Comparison of ENCODE assay signal across 8 cellular contexts in genomic region chr20:1893721-1894470, GRCh38. TPM values are rescaled to one million over a fixed set of nuclear protein-coding genes. Genes with fewer than 3 reads are reported as not detected.
DNase-seq lines count a peak whose midpoint lies in the region; ATAC-seq and TF ChIP-seq lines count a peak whose summit lies in the region.

No MANE protein-coding gene starts in this region.

- no peaks in the 10 kb centered on the region for H3K9me3 Mint-ChIP-seq in activated CD4-positive, alpha-beta T cell treated with anti-CD3 and anti-CD28 coated beads for 36 hours (ENCODE audit: low read depth)

- H3K4me1 ChIP-seq in tibial nerve: peaks cover 0 to 63% (median 23%) of the 10 kb centered on the region in 4 donors

- ATAC-seq in activated CD4-positive, alpha-beta T cell treated with anti-CD3 and anti-CD28 coated beads for 36 hours: no peak
- no peak for ATAC-seq in GM19351 (IDR thresholded peaks at IDR 0.05; ENCODE audit: unreplicated experiment)

- H3K27ac Mint-ChIP-seq in activated CD4-positive, alpha-beta T cell treated with anti-CD3 and anti-CD28 coated beads for 36 hours: no peak overlapping the region

- peaks cover 0 to 3% of the 10 kb centered on the region in 2 donors for H3K27me3 ChIP-seq in tibial nerve

- no peaks in the 10 kb centered on the region for H3K9me3 ChIP-seq in tibial nerve

- H3K27me3 Mint-ChIP-seq in activated CD4-positive, alpha-beta T cell treated with anti-CD3 and anti-CD28 coated beads for 36 hours: peaks cover 56% of the 10 kb centered on the region

- CTCF ChIA-PET in activated CD4-positive, alpha-beta T cell treated with anti-CD3 and anti-CD28 coated beads for 36 hours (lab: Charles Lee): no interaction called here

- no peaks in the 10 kb centered on the region for H3K36me3 Mint-ChIP-seq in activated CD4-positive, alpha-beta T cell treated with anti-CD3 and anti-CD28 coated beads for 36 hours (ENCODE audit: low read depth)

- peak overlapping the region; percentile 4 for H3K4me3 Mint-ChIP-seq in activated CD4-positive, alpha-beta T cell treated with anti-CD3 and anti-CD28 coated beads for 36 hours

- POLR2A ChIA-PET in activated CD4-positive, alpha-beta T cell treated with anti-CD3 and anti-CD28 coated beads for 36 hours (lab: Charles Lee): no interaction called here

- TF ChIP-seq CTCF in cardiac fibroblast (IDR thresholded peaks at IDR 0.05; ENCODE audit: low read depth, low read length): no peak
- TF ChIP-seq CTCF in tibial nerve (IDR thresholded peaks at IDR 0.05): no peak

- no peak for DNase-seq in activated CD4-positive, alpha-beta T cell treated with anti-CD3 and anti-CD28 coated beads for 36 hours
- no peak for DNase-seq in activated CD4-positive, alpha-beta T cell treated with anti-CD3 and anti-CD28 coated beads, Interleukin-2, amount 50 U/mL, for 4 hours
- DNase-seq in cardiac fibroblast (ENCODE audit: low read depth in 2 of 2): peak in 1 of 2 donors; percentile 78
- peak; percentile 66 for DNase-seq in medulla oblongata (ENCODE audit: extremely low spot score)
- DNase-seq in tibial nerve (ENCODE audit: low spot score in 2 of 2): peak in 1 of 2 donors; percentile 40
- DNase-seq in T-helper 9 cell: no peak
- DNase-seq in stimulated activated CD8-positive, alpha-beta memory T cell treated with anti-CD3 and anti-CD28 coated beads, Interleukin-4, amount 100 ng/mL, for 48 hours: no peak

- intact Hi-C loops in activated CD4-positive, alpha-beta T cell treated with anti-CD3 and anti-CD28 coated beads for 36 hours (cut with DNase I, micrococcal nuclease): loop anchor here in 1 of 2 experiments (2.0 kb wide), 2 partner anchors 71 to 91 kb away; no protein-coding TSS in a partner anchor

- WGBS in tibial nerve, 2 donors: 15 to 20% methylated on average over 46 to 53 of the region's 54 CpGs

- no peaks in the 10 kb centered on the region for H3K4me1 Mint-ChIP-seq in activated CD4-positive, alpha-beta T cell treated with anti-CD3 and anti-CD28 coated beads for 36 hours

- no peaks in the 10 kb centered on the region for H3K36me3 ChIP-seq in tibial nerve

- H3K4me3 ChIP-seq in cardiac fibroblast (replicated peaks in 1 of 2; ENCODE audit: low read depth in 2 of 2, low read length in 2 of 2) (peak overlapping the region; percentile 57 to 75), tibial nerve (peak overlapping the region; percentile 49 to 89 (median 70))

- peak overlapping the region; percentile 79 to 96 (median 92) for H3K27ac ChIP-seq in tibial nerve

- TF ChIP-seq POLR2A in tibial nerve (IDR thresholded peaks at IDR 0.05): no peak

- TF ChIP-seq EP300 in tibial nerve (IDR thresholded peaks at IDR 0.05): peak in 1 of 2 donors; percentile 61

RNA-seq across cellular contexts. Expression of gene SIRPA, which starts 1.3 kb away (rescaled TPM):
- total RNA-seq in activated CD4-positive, alpha-beta T cell treated with anti-CD3 and anti-CD28 coated beads for 36 hours: under 1 TPM in 1 of 2 experiments, not detected in 1; 0.05 TPM
- 10 to 100 TPM; 31.7 to 53.0 (median 41.1) TPM for total RNA-seq in tibial nerve

Comparison
In these comparisons a context has a peak if more than half of its experiments do, and no peak if none do; other contexts are left out.
1. RNA of gene SIRPA, which starts 1.3 kb away (total RNA-seq): 31.7 to 53.0 TPM in tibial nerve; 0.05 TPM in activated CD4-positive, alpha-beta T cell treated with anti-CD3 and anti-CD28 coated beads for 36 hours; every median in the first group is over 10 times any median in the second.